32 cellular contexts compared by ENCODE assay signal in genomic region chr2:132443106-132443505, GRCh38. TPM values are rescaled to one million over a fixed set of nuclear protein-coding genes. Genes with fewer than 3 reads are reported as not detected.
"Had no signal": no experiment of that assay in that cellular context is flagged by ENCODE, and none has a peak within 500 bp of the region (broad histone marks: within the 10 kb centered on the region; RNA-seq: fewer than 3 reads in every experiment).

No MANE protein-coding gene starts in this region.

- H3K27me3 ChIP-seq: adrenal gland, body of pancreas, colonic mucosa, esophagus squamous epithelium, gastroesophageal sphincter had no signal

- DNase-seq: activated CD4-positive, alpha-beta memory T cell treated with anti-CD3 and anti-CD28 coated beads for 36 hours; activated CD4-positive, alpha-beta T cell treated with anti-CD3 and anti-CD28 coated beads for 36 hours; activated CD4-positive, alpha-beta T cell treated with anti-CD3 and anti-CD28 coated beads, Interleukin-2, amount 10 ng/mL, durations not matched to agents 24 days and 14 days; activated CD4-positive, CD25-positive, alpha-beta regulatory T cell; activated CD4-positive, CD25-positive, alpha-beta regulatory T cell treated with anti-CD3 and anti-CD28 coated beads, Interleukin-2, amount 50 U/mL, for 72 hours; activated CD8-positive, alpha-beta memory T cell treated with anti-CD3 and anti-CD28 coated beads, Interleukin-2, amount 10 ng/mL, durations not matched to agents 7 days and 5 days; activated CD8-positive, alpha-beta memory T cell treated with anti-CD3 and anti-CD28 coated beads, Interleukin-2, amount 50 U/mL, for 4 hours; activated CD8-positive, alpha-beta T cell treated with anti-CD3 and anti-CD28 coated beads, Interleukin-2, amount 10 ng/mL, durations not matched to agents 7 days and 5 days; activated effector memory CD4-positive, alpha-beta T cell treated with anti-CD3 and anti-CD28 coated beads, Interleukin-2, amount 50 U/mL, for 16 hours; activated naive CD4-positive, alpha-beta T cell treated with anti-CD3 and anti-CD28 coated beads for 36 hours; activated naive CD8-positive, alpha-beta T cell treated with anti-CD3 and anti-CD28 coated beads for 36 hours; activated naive CD8-positive, alpha-beta T cell treated with anti-CD3 and anti-CD28 coated beads, Interleukin-2, amount 50 U/mL, for 24 hours; activated T-cell treated with anti-CD3 and anti-CD28 coated beads, Interleukin-2, amount 50 U/mL, for 1 hour; activated T-cell treated with anti-CD3 and anti-CD28 coated beads, Interleukin-2, amount 50 U/mL, for 48 hours; adrenal gland; amygdala; aorta; body of pancreas; caudate nucleus; colonic mucosa; effector CD8-positive, alpha-beta T cell; esophagus squamous epithelium; foreskin melanocyte; T-helper 2 cell had no signal

- H3K36me3 ChIP-seq: adrenal gland, colonic mucosa, esophagus squamous epithelium, gastroesophageal sphincter had no signal

- FAIRE-seq: endothelial cell of umbilical vein had no signal

- H3K27ac ChIP-seq: adrenal gland, body of pancreas, colonic mucosa, epithelial cell of prostate, esophagus squamous epithelium, gastroesophageal sphincter had no signal

- H3K4me3 ChIP-seq: adrenal gland, body of pancreas, colonic mucosa, esophagus squamous epithelium, gastroesophageal sphincter had no signal

- H3K4me1 ChIP-seq: adrenal gland, body of pancreas, colonic mucosa, gastroesophageal sphincter had no signal

- ATAC-seq: activated CD4-positive, alpha-beta T cell treated with anti-CD3 and anti-CD28 coated beads for 36 hours; activated CD8-positive, alpha-beta memory T cell treated with anti-CD3 and anti-CD28 coated beads, Interleukin-2, amount 10 ng/mL, durations not matched to agents 7 days and 5 days; activated CD8-positive, alpha-beta T cell treated with anti-CD3 and anti-CD28 coated beads, Interleukin-2, amount 10 ng/mL, durations not matched to agents 7 days and 5 days; activated naive CD8-positive, alpha-beta T cell treated with anti-CD3 and anti-CD28 coated beads, Interleukin-2, amount 50 U/mL, for 24 hours; body of pancreas; gastroesophageal sphincter had no signal

- H3K9me3 ChIP-seq: adrenal gland, body of pancreas, colonic mucosa, esophagus squamous epithelium, gastroesophageal sphincter had no signal

RNA-seq across cellular contexts. Expression of gene GPR39, which starts 26.5 kb away (rescaled TPM):
- total RNA-seq: activated CD4-positive, alpha-beta memory T cell treated with anti-CD3 and anti-CD28 coated beads for 36 hours; activated CD4-positive, alpha-beta T cell treated with anti-CD3 and anti-CD28 coated beads for 36 hours; activated CD4-positive, alpha-beta T cell treated with anti-CD3 and anti-CD28 coated beads, Interleukin-2, amount 10 ng/mL, durations not matched to agents 24 days and 14 days; activated CD8-positive, alpha-beta memory T cell treated with anti-CD3 and anti-CD28 coated beads for 36 hours; activated CD8-positive, alpha-beta memory T cell treated with anti-CD3 and anti-CD28 coated beads, Interleukin-2, amount 10 ng/mL, durations not matched to agents 7 days and 5 days; activated CD8-positive, alpha-beta T cell treated with anti-CD3 and anti-CD28 coated beads, Interleukin-2, amount 10 ng/mL, durations not matched to agents 7 days and 5 days; activated naive CD4-positive, alpha-beta T cell treated with anti-CD3 and anti-CD28 coated beads for 36 hours; activated naive CD8-positive, alpha-beta T cell treated with anti-CD3 and anti-CD28 coated beads for 36 hours; activated T-helper 1 cell treated with anti-CD3 and anti-CD28 coated beads, Interleukin-12 subunit alpha, Interleukin-12 subunit beta, Interleukin-2, Interleukin-4 antibody, amounts not matched to agents 30 ng/mL and 10 ng/mL and 1 ng/mL, durations not matched to agents 14 hours and 24 hours and 36 hours; activated T-helper 2 cell treated with anti-CD3 and anti-CD28 coated beads, Interferon-gamma antibody, Interleukin-2, Interleukin-4, amounts not matched to agents 10 μg/mL and 5 μg/mL and 100 μg/mL, durations not matched to agents 14 hours and 24 hours and 36 hours; dermis microvascular lymphatic vessel endothelial cell; T-helper 1 cell treated with Interleukin-12 subunit alpha and Interleukin-12 subunit beta and Interleukin-4 antibody, amounts not matched to agents 30 ng/mL and 1 ng/mL, for 36 hours had no signal
- polyA plus RNA-seq: aorta had no signal
